In the genomic region with DNA sequence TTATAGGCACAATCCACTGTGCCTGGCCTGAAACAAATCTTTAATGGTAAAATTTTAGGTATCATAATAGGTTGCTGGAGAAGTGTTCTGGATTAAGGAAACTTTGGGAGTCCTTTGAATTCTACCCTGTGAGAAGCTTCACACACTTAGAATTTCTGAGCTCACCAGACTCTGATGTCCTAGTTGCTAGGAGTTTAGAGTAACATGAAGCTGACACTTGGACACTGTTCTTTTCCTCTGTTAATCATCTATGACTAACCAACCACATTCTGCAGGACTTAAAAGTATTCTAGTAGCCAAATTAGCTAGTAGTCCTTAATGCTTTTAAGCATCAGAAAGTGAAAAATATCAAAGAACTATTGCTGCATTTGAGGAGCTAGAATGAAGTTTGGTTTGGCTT, we compare ENCODE assay signal across 20 cellular contexts. TPM values are rescaled to one million over a fixed set of nuclear protein-coding genes. Genes with fewer than 3 reads are reported as not detected.
A peak's percentile ranks its signal among the peaks of the same experiment; 100 is the strongest.
DNase-seq lines count a peak whose midpoint lies in the region; ATAC-seq, FAIRE-seq and TF ChIP-seq lines count a peak whose summit lies in the region.
"Had no signal": no experiment of that assay in that cellular context is flagged by ENCODE, and none has a peak within 500 bp of the region (broad histone marks: within the 10 kb centered on the region; RNA-seq: fewer than 3 reads in every experiment).

No MANE protein-coding gene starts in this region.

- no TSS peak for BruUV-seq in PC-3 (replicated peaks; lab: Mats Ljungman, UMichigan)

- H3F3A ChIP-seq in PC-3 (ENCODE audit: low read length, unreplicated experiment), result no peaks in the 10 kb centered on the region

- no peak overlapping the region for H2AFZ ChIP-seq in PC-3 (ENCODE audit: low read length)
- H2AFZ ChIP-seq: neural progenitor cell had no signal

- no peaks in the 10 kb centered on the region for H3K79me2 ChIP-seq in PC-3 (ENCODE audit: low read length)

- ATAC-seq in PC-3 (peak; percentile 57), GM18502 (IDR thresholded peaks at IDR 0.05; ENCODE audit: poor library complexity, unreplicated experiment) (no peak)
- ATAC-seq: activated CD4-positive, alpha-beta T cell treated with anti-CD3 and anti-CD28 coated beads for 36 hours; T-helper 17 cell had no signal

- intact Hi-C loops in PC-3 (cut with micrococcal nuclease), result no loop called here

- H3K9ac ChIP-seq in PC-3 (ENCODE audit: low read length), result no peak overlapping the region
- H3K9ac ChIP-seq: BLaER1 treated with 17β-estradiol and CSF1 and Interleukin-3, amounts not matched to agents 10 nM and 100 nM; neural progenitor cell had no signal

- CTCF ChIA-PET in PC-3 (lab: Charles Lee), result interaction anchor here (0.6 kb wide), 1 partner anchor 110 kb away, joined by 3 read pairs; no protein-coding TSS in a partner anchor

- no peak overlapping the region; the same call in 1 of the 2 replicates for H3K4me2 ChIP-seq in PC-3 (ENCODE audit: low read length)
- H3K4me2 ChIP-seq: BLaER1 treated with 17β-estradiol and CSF1 and Interleukin-3, amounts not matched to agents 10 nM and 100 nM; neural progenitor cell had no signal

- DNase-seq in AG20443 (ENCODE audit: low spot score) (peak; percentile 59), PC-3 (peak; percentile 63), fibroblast of gingiva (ENCODE audit: low read depth) (peak; percentile 42), non-pigmented ciliary epithelial cell (ENCODE audit: low read depth) (peak; percentile 65), GM19239 (ENCODE audit: insufficient read length, low spot score) (no peak), BE2C (no peak), cerebellar nuclear complex (lab: John Stamatoyannopoulos, UW) (no peak)
- DNase-seq: activated CD4-positive, alpha-beta T cell treated with anti-CD3 and anti-CD28 coated beads for 36 hours; activated T-cell treated with anti-CD3 and anti-CD28 coated beads for 4 hours; DMS79 treated with DMSO at 0.1 percent for 48 hours; Karpas-422; NCI-H1694 treated with DMSO at 0.1 percent for 48 hours; NCI-H69; Peyer's patch; T-helper 17 cell had no signal

- H3K4me3 ChIP-seq in PC-3 (ENCODE audit: low read length), result no peak overlapping the region
- no peak overlapping the region for H3K4me3 ChIP-seq in BE2C (ENCODE audit: low read depth, low read length)
- H3K4me3 ChIP-seq: BLaER1 treated with 17β-estradiol and CSF1 and Interleukin-3, amounts not matched to agents 10 nM and 100 nM; lung; neural progenitor cell; Peyer's patch had no signal

- TF ChIP-seq CTCF in PC-3 (conservative IDR thresholded peaks at IDR 0.05; ENCODE audit: low read depth, low read length) (no peak), BE2C (IDR thresholded peaks at IDR 0.05; ENCODE audit: low read depth, low read length) (no peak)

- H3K4me1 ChIP-seq in PC-3 (ENCODE audit: insufficient read depth, low read length) (peaks cover 13% of the 10 kb centered on the region), BE2C (no peaks in the 10 kb centered on the region)
- H3K4me1 ChIP-seq: neural progenitor cell, Peyer's patch had no signal

- POLR2A ChIA-PET in PC-3 (lab: Charles Lee; ENCODE audit: unreplicated experiment), result no interaction called here

- H3K27ac ChIP-seq in PC-3 (ENCODE audit: low read length), result no peak overlapping the region
- H3K27ac ChIP-seq: BLaER1 treated with 17β-estradiol and CSF1 and Interleukin-3, amounts not matched to agents 10 nM and 100 nM; neural progenitor cell; Peyer's patch had no signal

- no peak for FAIRE-seq in GM19239 (lab: Jason Lieb, UNC)
- FAIRE-seq: GM12891 had no signal

- H3K36me3 ChIP-seq in PC-3 (ENCODE audit: low read depth, low read length) (no peaks in the 10 kb centered on the region), BE2C (no peaks in the 10 kb centered on the region)
- H3K36me3 ChIP-seq: BLaER1 treated with 17β-estradiol and CSF1 and Interleukin-3, amounts not matched to agents 10 nM and 100 nM; neural progenitor cell; Peyer's patch had no signal

- no peaks in the 10 kb centered on the region for H3K9me2 ChIP-seq in PC-3 (replicated peaks; ENCODE audit: low read length)

- H3K27me3 ChIP-seq in PC-3 (ENCODE audit: low read length), result no peaks in the 10 kb centered on the region
- H3K27me3 ChIP-seq in BE2C, result no peaks in the 10 kb centered on the region
- H3K27me3 ChIP-seq: BLaER1 treated with 17β-estradiol and CSF1 and Interleukin-3, amounts not matched to agents 10 nM and 100 nM; Peyer's patch had no signal

- H3K9me3 ChIP-seq in PC-3 (ENCODE audit: low read length) (no peaks in the 10 kb centered on the region), BE2C (no peaks in the 10 kb centered on the region)
- H3K9me3 ChIP-seq: Peyer's patch had no signal

- no peaks in the 10 kb centered on the region for H4K20me1 ChIP-seq in PC-3 (ENCODE audit: low read length)
- H4K20me1 ChIP-seq: BLaER1 treated with 17β-estradiol and CSF1 and Interleukin-3, amounts not matched to agents 10 nM and 100 nM had no signal

RNA-seq across cellular contexts. Expression of a gene that starts 38.6 kb away (rescaled TPM):
- not detected in 2 replicates for total RNA-seq in PC-3 (2014; rRNA removed)
- 24.1 TPM for polyA plus RNA-seq in BE2C (2012; ENCODE audit: insufficient read depth, insufficient read length, low read depth)
- total RNA-seq: activated CD4-positive, alpha-beta T cell treated with anti-CD3 and anti-CD28 coated beads for 36 hours had no signal

Comparison
In these comparisons a context has a peak if more than half of its experiments do, and no peak if none do; other contexts are left out.
1. DNase-seq: peak in AG20443 (single experiment), PC-3 (single experiment), fibroblast of gingiva (single experiment) and non-pigmented ciliary epithelial cell (single experiment); none in GM19239 (single experiment), BE2C (single experiment) and cerebellar nuclear complex (0 of 2).